Comparison of ENCODE assay signal across 19 cellular contexts in genomic region chr13:34567558-34567957, GRCh38.
"Had no signal": no experiment of that assay in that cellular context is flagged by ENCODE, and none has a peak within 500 bp of the region (broad histone marks: within the 10 kb centered on the region; RNA-seq: fewer than 3 reads in every experiment).

No MANE protein-coding gene starts in this region.

- H3K9me3 ChIP-seq: heart left ventricle, sigmoid colon, stomach, thoracic aorta had no signal

- H3K27ac ChIP-seq: heart left ventricle, sigmoid colon, skin epidermis, stomach, thoracic aorta had no signal

- H3K4me1 ChIP-seq: heart left ventricle, sigmoid colon, stomach had no signal

- ATAC-seq: esophagus mucosa; heart left ventricle; naive thymus-derived CD4-positive, alpha-beta T cell had no signal

- H3K4me3 ChIP-seq: heart left ventricle, sigmoid colon, skin epidermis, stomach, thoracic aorta had no signal

- DNase-seq: effector memory CD4-positive, alpha-beta T cell; heart left ventricle; hypothalamus; kidney glomerular epithelial cell; mesendoderm; naive thymus-derived CD4-positive, alpha-beta T cell; nephron progenitor cell; sigmoid colon; stimulated activated CD4-positive, alpha-beta T cell treated with anti-CD3 and anti-CD28 coated beads, Interleukin-12 subunit alpha, Interleukin-12 subunit beta, amount 100 ng/mL, for 4 hours; stimulated activated naive CD4-positive, alpha-beta T cell; stomach; substantia nigra; trophoblast cell had no signal

- H3K27me3 ChIP-seq: heart left ventricle, sigmoid colon, stomach had no signal

- H3K36me3 ChIP-seq: heart left ventricle, sigmoid colon, stomach, thoracic aorta had no signal

- FAIRE-seq: endometrium, frontal cortex, islet of Langerhans had no signal
